ENCODE assay signal across 22 cellular contexts in the genomic region with DNA sequence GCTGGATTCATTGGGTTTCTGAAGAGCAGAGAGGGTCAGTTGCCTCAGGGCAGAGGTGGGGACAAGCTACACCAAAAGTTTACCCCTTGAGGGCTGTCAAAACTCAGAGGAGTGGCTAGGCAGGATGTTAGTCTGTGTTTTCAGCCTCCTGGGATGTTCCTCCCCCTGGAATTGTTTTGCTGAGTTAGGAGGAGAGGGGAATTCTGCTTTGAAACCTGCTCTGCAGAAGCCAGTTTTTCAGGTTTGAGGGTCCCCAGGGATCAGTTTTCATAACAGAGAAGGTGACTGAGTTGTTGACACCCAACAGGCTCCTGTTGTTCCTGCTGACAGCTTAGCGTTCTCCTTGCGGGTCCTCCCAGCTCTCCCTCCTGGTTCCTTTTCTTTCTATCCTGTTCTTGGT.
"Had no signal": no experiment of that assay in that cellular context is flagged by ENCODE, and none has a peak within 500 bp of the region (broad histone marks: within the 10 kb centered on the region; RNA-seq: fewer than 3 reads in every experiment).

No MANE protein-coding gene starts in this region.

- H3K4me1 ChIP-seq: lower lobe of right lung, prostate gland, right atrium auricular region, suprapubic skin, thyroid gland, upper lobe of left lung had no signal

- H3K36me3 ChIP-seq: lower lobe of right lung, prostate gland, right atrium auricular region, suprapubic skin, thyroid gland, upper lobe of left lung had no signal

- H3K27ac ChIP-seq: coronary artery, lower lobe of right lung, prostate gland, right atrium auricular region, suprapubic skin, thyroid gland, upper lobe of left lung had no signal

- H3K9me3 ChIP-seq: prostate gland, suprapubic skin, thyroid gland had no signal

- H3K27me3 ChIP-seq: right atrium auricular region, suprapubic skin, thyroid gland, upper lobe of left lung had no signal

- DNase-seq: dermis blood vessel endothelial cell; effector memory CD4-positive, alpha-beta T cell; hypothalamus; immature natural killer cell; left ventricle myocardium superior; lower lobe of right lung; naive thymus-derived CD8-positive, alpha-beta T cell; nephron progenitor cell; nucleus accumbens; stimulated activated CD4-positive, alpha-beta T cell treated with anti-CD3 and anti-CD28 coated beads, Interleukin-12 subunit alpha, Interleukin-12 subunit beta, amount 100 ng/mL, for 4 hours; stimulated activated CD4-positive, alpha-beta T cell treated with anti-CD3 and anti-CD28 coated beads, Interleukin-1b, Interleukin-23, amount 100 ng/mL, for 48 hours; stimulated activated CD4-positive, alpha-beta T cell treated with anti-CD3 and anti-CD28 coated beads, Interleukin-4, amount 100 ng/mL, for 1 hour; stimulated activated CD8-positive, alpha-beta memory T cell treated with anti-CD3 and anti-CD28 coated beads, Interleukin-4, amount 100 ng/mL, for 48 hours; stimulated activated naive CD4-positive, alpha-beta T cell; stimulated activated naive CD8-positive, alpha-beta T cell treated with anti-CD3 and anti-CD28 coated beads, Interleukin-15, amount 100 ng/mL, for 72 hours; thyroid gland; upper lobe of left lung had no signal

- H3K4me3 ChIP-seq: coronary artery, lower lobe of right lung, prostate gland, right atrium auricular region, smooth muscle cell, suprapubic skin, thyroid gland, upper lobe of left lung had no signal
